Comparison of ENCODE assay signal across 8 cellular contexts in the genomic region with DNA sequence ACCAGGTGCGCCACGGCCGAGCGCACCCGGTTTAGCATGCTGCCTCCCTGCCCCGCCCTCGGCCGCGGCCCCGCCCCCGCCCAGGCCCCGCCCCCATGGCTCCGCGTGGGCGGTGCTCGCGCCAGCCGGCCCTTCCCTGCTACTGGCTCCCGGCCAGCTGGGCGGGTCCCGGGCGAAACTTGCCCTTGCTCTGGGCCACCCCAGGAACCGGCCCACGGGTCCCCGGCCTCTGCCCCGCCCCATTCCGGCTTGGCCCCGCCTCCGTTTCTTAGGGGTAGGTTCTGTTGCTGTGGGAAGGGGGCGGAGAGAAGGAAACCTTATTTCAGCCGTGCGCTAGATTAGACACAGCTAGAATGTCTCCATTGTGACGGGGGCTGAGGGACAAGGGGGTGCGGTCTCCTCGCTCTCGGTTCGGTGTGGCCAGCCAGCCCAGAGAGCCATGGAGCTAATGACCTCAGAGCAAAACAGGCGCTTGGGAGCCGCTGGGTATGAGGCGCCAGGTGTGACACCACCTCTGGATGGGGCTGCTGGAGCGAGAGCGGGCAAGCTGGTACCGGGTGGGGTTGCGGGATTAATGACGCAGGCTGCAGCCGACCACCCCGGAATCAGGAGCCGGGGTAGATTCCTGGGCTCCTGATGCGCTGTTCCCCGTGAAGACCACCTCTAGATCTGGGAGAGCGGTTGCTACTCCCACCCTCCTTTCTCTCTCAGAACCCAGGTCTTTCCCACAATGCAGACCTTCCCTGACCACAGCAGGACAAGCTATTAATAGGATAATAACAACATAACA. TPM values are rescaled to one million over a fixed set of nuclear protein-coding genes. Genes with fewer than 3 reads are reported as not detected.
A peak's percentile ranks its signal among the peaks of the same experiment; 100 is the strongest.
DNase-seq lines count a peak whose midpoint lies in the region; ATAC-seq and TF ChIP-seq lines count a peak whose summit lies in the region.

Gene PPM1J (minus strand): TSS at position 69 of the 790 bp plus-strand sequence. CDS start 31 bp downstream, at position 38.

- H3K4me3 ChIP-seq in DOHH2 (ENCODE audit: low read length) (peak within 1 kb of the TSS; percentile 75), fibroblast of villous mesenchyme (ENCODE audit: low read depth, low read length) (peak within 1 kb of the TSS; percentile 61)
- H3K4me3 ChIP-seq in Jurkat, Clone E6-1 (ENCODE audit: low read length): peak within 1 kb of the TSS; percentile 56

- no peaks in the 10 kb centered on the region for H3K9me2 ChIP-seq in DOHH2 (replicated peaks; ENCODE audit: control insufficient read depth, low read length)

- H4K20me1 ChIP-seq in DOHH2 (ENCODE audit: control insufficient read depth, insufficient read depth, low read depth, low read length): 0 out of 2 replicates have a peak, but pooled peaks cover 4% of the 10 kb centered on the region

- H3K4me1 ChIP-seq in DOHH2 (ENCODE audit: control insufficient read depth, low read length): peaks cover 43% of the 10 kb centered on the region

- H3F3A ChIP-seq in DOHH2 (ENCODE audit: control insufficient read depth, insufficient read depth): 0 out of 2 replicates have a peak, but pooled peaks cover 2% of the 10 kb centered on the region

- H3K36me3 ChIP-seq in DOHH2 (ENCODE audit: control insufficient read depth, low read length): no peaks in the 10 kb centered on the region

- H3K79me2 ChIP-seq in DOHH2 (ENCODE audit: control insufficient read depth, low read length): no peaks in the 10 kb centered on the region

- no peak within 1 kb of the TSS for H3K27ac ChIP-seq in DOHH2 (ENCODE audit: low read depth, low read length)

- peak within 1 kb of the TSS; percentile 92 for H3K4me2 ChIP-seq in DOHH2 (ENCODE audit: low read length)

- 0 out of 2 replicates have a peak, but pooled peaks have one; percentile 18 for TF ChIP-seq POLR2A in Raji (IDR thresholded peaks at IDR 0.05; ENCODE audit: insufficient read depth, low read depth, low read length)

- peaks cover 73% of the 10 kb centered on the region for H3K27me3 Mint-ChIP-seq in nephron progenitor cell (ENCODE audit: low read depth, poor library complexity)

- H3K4me1 Mint-ChIP-seq in nephron progenitor cell: peaks cover 53% of the 10 kb centered on the region

- H3K9me3 ChIP-seq in DOHH2 (ENCODE audit: control insufficient read depth, insufficient read depth, low read length): no peaks in the 10 kb centered on the region

- peak within 1 kb of the TSS; percentile 88 for H3K4me3 Mint-ChIP-seq in nephron progenitor cell

- H3K27ac Mint-ChIP-seq in nephron progenitor cell: no peak within 1 kb of the TSS

- H3K9me3 Mint-ChIP-seq in nephron progenitor cell: no peaks in the 10 kb centered on the region

- peaks cover 23% of the 10 kb centered on the region for H3K27me3 ChIP-seq in DOHH2 (ENCODE audit: control insufficient read depth, low read length)

- no peak for TF ChIP-seq CTCF in DOHH2 (IDR thresholded peaks at IDR 0.05; ENCODE audit: low read depth, low read length, poor library complexity, severe bottlenecking)
- TF ChIP-seq CTCF in fibroblast of villous mesenchyme (IDR thresholded peaks at IDR 0.05; ENCODE audit: insufficient read depth, low read depth, low read length): no peak
- TF ChIP-seq CTCF in nephron progenitor cell (IDR thresholded peaks at IDR 0.05): no peak

- H3K36me3 Mint-ChIP-seq in nephron progenitor cell (ENCODE audit: low read depth): no peaks in the 10 kb centered on the region

- ATAC-seq in GM21786 (IDR thresholded peaks at IDR 0.05; ENCODE audit: unreplicated experiment): peak; percentile 78

- peak; percentile 84 for DNase-seq in Jurkat, Clone E6-1 (ENCODE audit: low read depth, low spot score)
- DNase-seq in activated T-helper 9 cell treated with anti-CD3 and anti-CD28 coated beads, Interleukin-2, amount 50 U/mL, for 16 hours (ENCODE audit: low read depth): peak; percentile 97
- peak; percentile 92 for DNase-seq in fibroblast of villous mesenchyme (ENCODE audit: low read depth)
- DNase-seq in nephron progenitor cell: peak; percentile 100
- DNase-seq in stimulated activated naive CD4-positive, alpha-beta T cell treated with Interleukin-2 at 50 U/mL for 16 hours (lab: John Stamatoyannopoulos, UW): peak; percentile 98

RNA-seq across cellular contexts. Expression of gene PPM1J, which starts in this region (rescaled TPM):
- polyA plus RNA-seq in Jurkat, Clone E6-1 (2012; ENCODE audit: insufficient read depth, insufficient read length): 1.5 TPM
- 0.43 and 1.3 TPM in 2 replicates for total RNA-seq in fibroblast of villous mesenchyme
